In genomic region chr1:71861022-71861421, GRCh38 we compare ENCODE assay signal across 17 cellular contexts.
A peak's percentile ranks its signal among the peaks of the same experiment; 100 is the strongest.
DNase-seq lines count a peak whose midpoint lies in the region; ATAC-seq, FAIRE-seq and TF ChIP-seq lines count a peak whose summit lies in the region.
"Had no signal": no experiment of that assay in that cellular context is flagged by ENCODE, and none has a peak within 500 bp of the region (broad histone marks: within the 10 kb centered on the region; RNA-seq: fewer than 3 reads in every experiment).

No MANE protein-coding gene starts in this region.

- TF ChIP-seq CTCF in IMR-90 (conservative IDR thresholded peaks at IDR 0.05; ENCODE audit: low read depth, low read length) (no peak), bronchial epithelial cell (IDR thresholded peaks at IDR 0.05; ENCODE audit: insufficient read depth, low read length, severe bottlenecking) (no peak), GM23338 (conservative IDR thresholded peaks at IDR 0.05; ENCODE audit: low read depth in 2 of 2) (no peak), endothelial cell (IDR thresholded peaks at IDR 0.05; ENCODE audit: unreplicated experiment) (no peak)

- H4K20me1 ChIP-seq in IMR-90 (ENCODE audit: insufficient read depth, low read length) (no peaks in the 10 kb centered on the region), GM23338 (replicated peaks; ENCODE audit: insufficient read depth) (no peaks in the 10 kb centered on the region)

- H3K4ac ChIP-seq in IMR-90 (ENCODE audit: low read depth, low read length), result no peak overlapping the region

- H3K27ac ChIP-seq in IMR-90 (ENCODE audit: insufficient read depth, low read length) (no peak overlapping the region), GM23338 (ENCODE audit: low read depth) (no peak overlapping the region)
- no peak overlapping the region for H3K27ac ChIP-seq in naive thymus-derived CD4-positive, alpha-beta T cell (ENCODE audit: low read depth, low read length)
- H3K27ac ChIP-seq: hepatocyte, spleen, tibial nerve had no signal

- H3K9me3 ChIP-seq in IMR-90 (ENCODE audit: control insufficient read depth, insufficient read depth, low read length), result no peaks in the 10 kb centered on the region
- no peaks in the 10 kb centered on the region for H3K9me3 ChIP-seq in naive thymus-derived CD4-positive, alpha-beta T cell (ENCODE audit: control insufficient read depth in 2 of 3, low read length in 3 of 3)
- H3K9me3 ChIP-seq: spleen, tibial nerve had no signal

- H4K91ac ChIP-seq in IMR-90 (ENCODE audit: insufficient read depth, low read depth, low read length), result no peak overlapping the region

- no peak overlapping the region for H3K4me3 Mint-ChIP-seq in naive thymus-derived CD4-positive, alpha-beta T cell
- H3K4me3 Mint-ChIP-seq in GM23338, result no peak overlapping the region
- no peak overlapping the region for H3K4me3 Mint-ChIP-seq in endothelial cell (ENCODE audit: unreplicated experiment)
- H3K4me3 Mint-ChIP-seq: activated naive CD8-positive, alpha-beta T cell treated with anti-CD3 and anti-CD28 coated beads, Interleukin-2, amount 10 ng/mL, durations not matched to agents 7 days and 5 days; T-helper 2 cell treated with Interferon-gamma antibody and Interleukin-4, amounts not matched to agents 5 μg/mL and 100 μg/mL, for 36 hours had no signal

- in situ Hi-C loops in IMR-90 (cut with MboI; ENCODE audit: low sequenced_read_pairs), result no loop called here

- POLR2A ChIA-PET in IMR-90 (lab: Charles Lee; ENCODE audit: unreplicated experiment), result no interaction called here
- POLR2A ChIA-PET in naive thymus-derived CD4-positive, alpha-beta T cell (lab: Charles Lee), result no interaction called here

- H3K14ac ChIP-seq in IMR-90 (replicated peaks; ENCODE audit: low read depth, low read length), result no peak overlapping the region

- no peaks in the 10 kb centered on the region for H3K79me2 ChIP-seq in GM23338 (replicated peaks; ENCODE audit: insufficient read depth)
- H3K79me2 ChIP-seq: hepatocyte had no signal

- H3K4me2 ChIP-seq in IMR-90 (ENCODE audit: low read depth, low read length) (no peak overlapping the region), GM23338 (no peak overlapping the region)
- H3K4me2 ChIP-seq: hepatocyte had no signal

- FAIRE-seq in bronchial epithelial cell (lab: Jason Lieb, UNC), result no peak
- FAIRE-seq: GM18507 had no signal

- no peaks in the 10 kb centered on the region for H3K9me2 ChIP-seq in GM23338 (ENCODE audit: insufficient read depth)

- no peaks in the 10 kb centered on the region for H3F3A ChIP-seq in GM23338 (replicated peaks; ENCODE audit: low read depth)

- H4K8ac ChIP-seq in IMR-90 (ENCODE audit: low read depth in 2 of 2, low read length in 2 of 2), result no peak overlapping the region

- no peak overlapping the region for H3K27ac Mint-ChIP-seq in naive thymus-derived CD4-positive, alpha-beta T cell
- no peak overlapping the region; the same call in 1 of the 2 replicates for H3K27ac Mint-ChIP-seq in GM23338
- no peak overlapping the region for H3K27ac Mint-ChIP-seq in endothelial cell (ENCODE audit: unreplicated experiment)
- H3K27ac Mint-ChIP-seq: activated naive CD8-positive, alpha-beta T cell treated with anti-CD3 and anti-CD28 coated beads, Interleukin-2, amount 10 ng/mL, durations not matched to agents 7 days and 5 days; T-helper 2 cell treated with Interferon-gamma antibody and Interleukin-4, amounts not matched to agents 5 μg/mL and 100 μg/mL, for 36 hours had no signal

- no peak overlapping the region for H2BK120ac ChIP-seq in IMR-90 (ENCODE audit: low read depth, low read length)

- no peaks in the 10 kb centered on the region for H3K36me3 Mint-ChIP-seq in naive thymus-derived CD4-positive, alpha-beta T cell
- H3K36me3 Mint-ChIP-seq in GM23338 (ENCODE audit: low read depth), result no peaks in the 10 kb centered on the region
- H3K36me3 Mint-ChIP-seq in endothelial cell (ENCODE audit: low read depth, unreplicated experiment), result no peaks in the 10 kb centered on the region
- H3K36me3 Mint-ChIP-seq: activated naive CD8-positive, alpha-beta T cell treated with anti-CD3 and anti-CD28 coated beads, Interleukin-2, amount 10 ng/mL, durations not matched to agents 7 days and 5 days had no signal

- no peak overlapping the region for H3K9ac ChIP-seq in IMR-90 (ENCODE audit: low read depth, low read length)

- DNase-seq in Daoy (ENCODE audit: low read depth), result peak; percentile 23
- peak; percentile 68 for DNase-seq in IMR-90
- DNase-seq in bronchial epithelial cell (ENCODE audit: low read depth), result peak; percentile 91
- DNase-seq in naive thymus-derived CD4-positive, alpha-beta T cell, result no peak
- no peak for DNase-seq in GM23338 (ENCODE audit: low spot score)
- no peak for DNase-seq in cardiac septum (ENCODE audit: low spot score)
- no peak for DNase-seq in endothelial cell (ENCODE audit: low spot score)
- DNase-seq: activated naive CD8-positive, alpha-beta T cell treated with anti-CD3 and anti-CD28 coated beads, Interleukin-2, amount 10 ng/mL, durations not matched to agents 7 days and 5 days; dermis blood vessel endothelial cell; DMS79 treated with DMSO at 0.1 percent for 48 hours; NCI-H2107; spleen had no signal

- H3K27me3 ChIP-seq in IMR-90 (ENCODE audit: control insufficient read depth, insufficient read depth, low read length) (no peaks in the 10 kb centered on the region), bronchial epithelial cell (ENCODE audit: control insufficient read depth, insufficient read depth, low read length) (no peaks in the 10 kb centered on the region), GM23338 (ENCODE audit: insufficient read depth) (no peaks in the 10 kb centered on the region)
- H3K27me3 ChIP-seq in naive thymus-derived CD4-positive, alpha-beta T cell (ENCODE audit: control insufficient read depth in 2 of 2, insufficient read depth in 2 of 2, low read length in 2 of 2), result no peaks in the 10 kb centered on the region
- H3K27me3 ChIP-seq: hepatocyte, spleen, tibial nerve had no signal

- no peaks in the 10 kb centered on the region for H3K79me1 ChIP-seq in IMR-90 (ENCODE audit: low read depth in 1 of 2, low read length in 2 of 2)

- no peak overlapping the region for H2AK9ac ChIP-seq in IMR-90 (replicated peaks; ENCODE audit: low read depth, low read length, poor library complexity)

- no peak overlapping the region for H2BK20ac ChIP-seq in IMR-90 (ENCODE audit: low read depth, low read length)

- H2BK5ac ChIP-seq in IMR-90 (ENCODE audit: low read depth, low read length, poor library complexity, severe bottlenecking), result no peak overlapping the region

- BruUV-seq in IMR-90 (replicated peaks; lab: Mats Ljungman, UMichigan), result no TSS peak

- no peak for TF ChIP-seq POLR2A in IMR-90 (IDR thresholded peaks at IDR 0.05; ENCODE audit: low read depth, low read length)

- peaks cover 0 to 16% (median 4%) of the 10 kb centered on the region in 11 donors for H3K9me3 Mint-ChIP-seq in naive thymus-derived CD4-positive, alpha-beta T cell
- H3K9me3 Mint-ChIP-seq in GM23338 (peaks cover 5% of the 10 kb centered on the region; the same call in 1 of the 3 replicates), endothelial cell (ENCODE audit: unreplicated experiment) (no peaks in the 10 kb centered on the region)
- H3K9me3 Mint-ChIP-seq: activated naive CD8-positive, alpha-beta T cell treated with anti-CD3 and anti-CD28 coated beads, Interleukin-2, amount 10 ng/mL, durations not matched to agents 7 days and 5 days; T-helper 2 cell treated with Interferon-gamma antibody and Interleukin-4, amounts not matched to agents 5 μg/mL and 100 μg/mL, for 36 hours had no signal

- peak; percentile 51 for ATAC-seq in IMR-90 (ENCODE audit: low read depth)
- peak; percentile 51 for ATAC-seq in naive thymus-derived CD4-positive, alpha-beta T cell
- ATAC-seq in GM23338, result no peak

- dilution Hi-C loops in IMR-90 (cut with HindIII; ENCODE audit: low sequenced_read_pairs, unreplicated experiment), result no loop called here

- H3K36me3 ChIP-seq in IMR-90 (ENCODE audit: control insufficient read depth, insufficient read depth, low read length), result no peaks in the 10 kb centered on the region
- H3K36me3 ChIP-seq in bronchial epithelial cell (ENCODE audit: control insufficient read depth, insufficient read depth, low read length), result no peaks in the 10 kb centered on the region
- H3K36me3 ChIP-seq in naive thymus-derived CD4-positive, alpha-beta T cell (ENCODE audit: control insufficient read depth in 2 of 3, insufficient read depth in 3 of 3, low read length in 3 of 3), result no peaks in the 10 kb centered on the region
- H3K36me3 ChIP-seq in GM23338 (ENCODE audit: insufficient read depth), result no peaks in the 10 kb centered on the region
- H3K36me3 ChIP-seq: spleen, tibial nerve had no signal

- H2AK5ac ChIP-seq in IMR-90 (ENCODE audit: low read depth, low read length), result no peak overlapping the region

- H3K23ac ChIP-seq in IMR-90 (ENCODE audit: low read depth, low read length), result no peak overlapping the region

- H3K56ac ChIP-seq in IMR-90 (ENCODE audit: extremely low read depth, insufficient read depth, low read length), result no peak overlapping the region

- no peak for TF ChIP-seq RAD21 in IMR-90 (IDR thresholded peaks at IDR 0.05; ENCODE audit: low read length)

- H3K27me3 Mint-ChIP-seq in naive thymus-derived CD4-positive, alpha-beta T cell, result no peaks in the 10 kb centered on the region
- H3K27me3 Mint-ChIP-seq in GM23338 (ENCODE audit: insufficient read depth, low read depth, poor library complexity), result no peaks in the 10 kb centered on the region
- no peaks in the 10 kb centered on the region for H3K27me3 Mint-ChIP-seq in endothelial cell (ENCODE audit: unreplicated experiment)
- H3K27me3 Mint-ChIP-seq: activated naive CD8-positive, alpha-beta T cell treated with anti-CD3 and anti-CD28 coated beads, Interleukin-2, amount 10 ng/mL, durations not matched to agents 7 days and 5 days had no signal

- no peak overlapping the region for H2AFZ ChIP-seq in IMR-90 (replicated peaks; ENCODE audit: low read length, poor library complexity)
- H2AFZ ChIP-seq in GM23338, result no peak overlapping the region
- H2AFZ ChIP-seq: hepatocyte had no signal

- CTCF ChIA-PET in IMR-90 (lab: Yijun Ruan, JAX), result no interaction called here
- CTCF ChIA-PET in naive thymus-derived CD4-positive, alpha-beta T cell (lab: Charles Lee), result no interaction called here

- no peaks in the 10 kb centered on the region for H3K4me1 ChIP-seq in IMR-90 (ENCODE audit: control insufficient read depth, insufficient read depth, low read length)
- H3K4me1 ChIP-seq in naive thymus-derived CD4-positive, alpha-beta T cell (ENCODE audit: control insufficient read depth in 2 of 2, insufficient read depth in 2 of 2, low read length in 2 of 2), result no peaks in the 10 kb centered on the region
- H3K4me1 ChIP-seq in GM23338 (ENCODE audit: insufficient read depth), result peaks cover 22% of the 10 kb centered on the region
- H3K4me1 ChIP-seq: spleen had no signal

- intact Hi-C loops in IMR-90 (cut with micrococcal nuclease), result no loop called here
- intact Hi-C loops in naive thymus-derived CD4-positive, alpha-beta T cell (cut with micrococcal nuclease), result no loop called here
- intact Hi-C loops in cardiac septum (cut with DNase I), result no loop called here

- no peak overlapping the region for H3K18ac ChIP-seq in IMR-90 (ENCODE audit: low read depth, low read length)

- no peaks in the 10 kb centered on the region for H3K9me1 ChIP-seq in IMR-90 (ENCODE audit: insufficient read depth, low read length)

- H3K4me1 Mint-ChIP-seq in naive thymus-derived CD4-positive, alpha-beta T cell, result no peaks in the 10 kb centered on the region
- H3K4me1 Mint-ChIP-seq in GM23338 (peaks cover 36% of the 10 kb centered on the region), endothelial cell (ENCODE audit: unreplicated experiment) (peaks cover 7% of the 10 kb centered on the region)
- H3K4me1 Mint-ChIP-seq: activated naive CD8-positive, alpha-beta T cell treated with anti-CD3 and anti-CD28 coated beads, Interleukin-2, amount 10 ng/mL, durations not matched to agents 7 days and 5 days had no signal

- H3K4me3 ChIP-seq in IMR-90 (ENCODE audit: insufficient read depth, low read depth, low read length) (no peak overlapping the region), bronchial epithelial cell (ENCODE audit: low read depth, low read length) (no peak overlapping the region), GM23338 (no peak overlapping the region)
- H3K4me3 ChIP-seq in naive thymus-derived CD4-positive, alpha-beta T cell (ENCODE audit: low read length), result no peak overlapping the region
- H3K4me3 ChIP-seq: hepatocyte, lung, spleen, tibial nerve had no signal

- no peak overlapping the region for H2BK15ac ChIP-seq in IMR-90 (ENCODE audit: low read depth, low read length)

- no peak overlapping the region for H4K5ac ChIP-seq in IMR-90 (ENCODE audit: low read depth, low read length)

Comparison
In these comparisons a context has a peak if more than half of its experiments do, and no peak if none do; other contexts are left out.
1. DNase-seq: peak in Daoy (single experiment), IMR-90 (single experiment) and bronchial epithelial cell (single experiment); none in naive thymus-derived CD4-positive, alpha-beta T cell (0 of 9), GM23338 (single experiment), cardiac septum (single experiment) and endothelial cell (single experiment).